Comparison of ENCODE assay signal across 26 cellular contexts in the genomic region with DNA sequence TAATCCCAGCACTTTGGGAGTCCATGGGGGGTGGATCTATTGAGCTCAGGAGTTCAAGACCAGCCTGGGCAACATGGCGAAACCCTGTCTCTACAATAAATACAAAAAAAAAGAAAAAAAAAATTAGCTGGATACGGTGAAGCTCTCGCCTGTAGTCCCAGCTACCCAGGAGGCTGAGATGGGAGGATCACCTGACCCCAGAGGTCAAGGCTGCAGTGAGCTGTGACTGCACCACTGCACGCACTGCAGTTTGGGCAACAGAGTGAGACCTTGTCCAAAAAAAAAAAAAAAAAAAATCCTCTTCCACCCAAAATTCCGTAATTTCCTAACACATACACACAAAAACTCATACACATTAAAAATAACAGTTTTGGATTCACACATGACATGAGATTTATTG.
"Had no signal": no experiment of that assay in that cellular context is flagged by ENCODE, and none has a peak within 500 bp of the region (broad histone marks: within the 10 kb centered on the region; RNA-seq: fewer than 3 reads in every experiment).

No MANE protein-coding gene starts in this region.

- H3K9me3 ChIP-seq: esophagus squamous epithelium, gastroesophageal sphincter, left ventricle myocardium inferior, lower lobe of right lung, prostate gland, spleen, tibial artery, upper lobe of left lung, uterus had no signal

- H3K27me3 Mint-ChIP-seq: effector memory CD8-positive, alpha-beta T cell; memory B cell; stimulated activated memory B cell treated with anti-CD40 and anti-IgM and Interleukin-4, amounts not matched to agents 10 μg/mL and 1 μg/mL and 100 μg/mL, for 72 hours; stimulated activated naive CD8-positive, alpha-beta T cell treated with anti-CD3 and anti-CD28 coated beads, Interleukin-15, Interleukin-2, amounts not matched to agents 100 ng/mL and 50 ng/mL, for 24 hours had no signal

- H3K4me3 Mint-ChIP-seq: dendritic cell treated with granulocyte-macrophage colony-stimulating factor and Interleukin-4, amounts not matched to agents 40 ng/mL and 50 ng/mL, for 4 days; memory B cell; stimulated activated memory B cell treated with anti-CD40 and anti-IgM and Interleukin-4, amounts not matched to agents 10 μg/mL and 1 μg/mL and 100 μg/mL, for 72 hours; stimulated activated naive CD8-positive, alpha-beta T cell treated with anti-CD3 and anti-CD28 coated beads, Interleukin-15, Interleukin-2, amounts not matched to agents 100 ng/mL and 50 ng/mL, for 24 hours had no signal

- ATAC-seq: effector memory CD8-positive, alpha-beta T cell; gastroesophageal sphincter; lower lobe of right lung; sciatic nerve; stimulated activated memory B cell treated with anti-CD40 and anti-IgM and Interleukin-4, amounts not matched to agents 10 μg/mL and 1 μg/mL and 100 μg/mL, for 72 hours had no signal

- FAIRE-seq: colon had no signal

- H3K9ac ChIP-seq: parathyroid adenoma had no signal

- DNase-seq: effector memory CD8-positive, alpha-beta T cell; esophagus squamous epithelium; foreskin fibroblast; glutamatergic neuron; islet precursor cell; left ventricle myocardium inferior; lower lobe of right lung; retina; spleen; stimulated activated CD4-positive, alpha-beta T cell treated with anti-CD3 and anti-CD28 coated beads, Interleukin-15, amount 100 ng/mL, for 24 hours; stimulated activated CD4-positive, alpha-beta T cell treated with anti-CD3 and anti-CD28 coated beads, Interleukin-1b, Interleukin-23, amount 100 ng/mL, for 48 hours; stimulated activated CD4-positive, alpha-beta T cell treated with anti-CD3 and anti-CD28 coated beads, Interleukin-4, amount 100 ng/mL, for 24 hours; tibial artery; upper lobe of left lung; uterus had no signal

- H3K79me2 ChIP-seq: parathyroid adenoma had no signal

- H3K4me1 ChIP-seq: prostate gland, uterus had no signal

- H3K27ac ChIP-seq: epithelial cell of prostate, esophagus squamous epithelium, gastroesophageal sphincter, left ventricle myocardium inferior, lower lobe of right lung, parathyroid adenoma, prostate gland, spleen, tibial artery, upper lobe of left lung, uterus had no signal

- H3K36me3 Mint-ChIP-seq: memory B cell; mesothelial cell of epicardium; stimulated activated memory B cell treated with anti-CD40 and anti-IgM and Interleukin-4, amounts not matched to agents 10 μg/mL and 1 μg/mL and 100 μg/mL, for 72 hours had no signal

- H3K9me3 Mint-ChIP-seq: dendritic cell treated with granulocyte-macrophage colony-stimulating factor and Interleukin-4, amounts not matched to agents 40 ng/mL and 50 ng/mL, for 4 days; effector memory CD8-positive, alpha-beta T cell; memory B cell; mesothelial cell of epicardium; stimulated activated memory B cell treated with anti-CD40 and anti-IgM and Interleukin-4, amounts not matched to agents 10 μg/mL and 1 μg/mL and 100 μg/mL, for 72 hours; stimulated activated naive CD8-positive, alpha-beta T cell treated with anti-CD3 and anti-CD28 coated beads, Interleukin-15, Interleukin-2, amounts not matched to agents 100 ng/mL and 50 ng/mL, for 24 hours had no signal

- H3K27me3 ChIP-seq: esophagus squamous epithelium, gastroesophageal sphincter, spleen, tibial artery, upper lobe of left lung, uterus had no signal

- H3K36me3 ChIP-seq: esophagus squamous epithelium, left ventricle myocardium inferior, lower lobe of right lung, prostate gland, tibial artery, upper lobe of left lung, uterus had no signal

- H3K27ac Mint-ChIP-seq: dendritic cell treated with granulocyte-macrophage colony-stimulating factor and Interleukin-4, amounts not matched to agents 40 ng/mL and 50 ng/mL, for 4 days; memory B cell; mesothelial cell of epicardium; stimulated activated memory B cell treated with anti-CD40 and anti-IgM and Interleukin-4, amounts not matched to agents 10 μg/mL and 1 μg/mL and 100 μg/mL, for 72 hours; stimulated activated naive CD8-positive, alpha-beta T cell treated with anti-CD3 and anti-CD28 coated beads, Interleukin-15, Interleukin-2, amounts not matched to agents 100 ng/mL and 50 ng/mL, for 24 hours had no signal

- H3K4me3 ChIP-seq: esophagus squamous epithelium, gastroesophageal sphincter, left ventricle myocardium inferior, lower lobe of right lung, prostate gland, spleen, tibial artery, upper lobe of left lung, uterus had no signal

- H2AFZ ChIP-seq: parathyroid adenoma had no signal
